Comparison of ENCODE assay signal across 8 cellular contexts in the genomic region with DNA sequence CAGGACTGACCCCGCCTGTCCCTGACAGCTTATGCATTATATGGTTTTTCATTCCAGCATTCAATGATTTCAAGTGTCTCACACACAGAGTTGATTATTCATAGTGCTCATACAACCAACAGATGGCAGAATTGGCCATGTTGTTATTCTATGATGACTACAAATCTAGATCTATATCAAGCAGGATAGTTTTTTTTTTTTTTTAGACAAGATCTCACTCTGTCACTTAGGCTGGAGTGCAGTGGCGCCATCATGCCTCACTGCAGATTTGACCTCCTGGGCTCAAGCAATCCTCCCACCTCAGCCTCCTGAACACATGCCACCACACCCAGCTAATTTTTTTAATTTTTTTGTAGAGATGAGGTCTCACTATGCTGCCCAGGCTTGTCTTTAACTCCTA. TPM values are rescaled to one million over a fixed set of nuclear protein-coding genes. Genes with fewer than 3 reads are reported as not detected.
DNase-seq lines count a peak whose midpoint lies in the region; TF ChIP-seq lines count a peak whose summit lies in the region.

No MANE protein-coding gene starts in this region.

- DNase-seq in GM13976 (ENCODE audit: low spot score) = peak; percentile 37
- peak; percentile 59 for DNase-seq in NCI-H460 (ENCODE audit: extremely low read depth, low read depth)
- peak; percentile 50 for DNase-seq in mammary epithelial cell
- DNase-seq in neural progenitor cell (ENCODE audit: low spot score) = no peak
- no peak for DNase-seq in activated CD8-positive, alpha-beta memory T cell treated with anti-CD3 and anti-CD28 coated beads for 24 hours
- no peak for DNase-seq in CD1c-positive myeloid dendritic cell (ENCODE audit: extremely low spot score)
- no peak for DNase-seq in SKM-1 treated with dmso at 0.1 percent for 144 hours (lab: John Stamatoyannopoulos, UW; ENCODE audit: unreplicated experiment)

- in situ Hi-C loops in GM13976 (cut with MboI; ENCODE audit: low sequenced_read_pairs, unreplicated experiment) (no loop called here), mammary epithelial cell (cut with MboI; ENCODE audit: low sequenced_read_pairs in 2 of 2) (loop anchor here in 1 of 2 donors (25.0 kb wide), 1 partner anchor 807 kb away; no protein-coding TSS in a partner anchor)

- WGBS in mammary epithelial cell (ENCODE audit: low coverage, missing lambda C conversion rate) = 74% methylated on average over 2 of the region's 2 CpGs

- H3K4me1 ChIP-seq in mammary epithelial cell (ENCODE audit: insufficient read depth, low read length) (no peaks in the 10 kb centered on the region), neural progenitor cell (no peaks in the 10 kb centered on the region)

- H3K9me3 ChIP-seq in mammary epithelial cell (replicated peaks; ENCODE audit: insufficient read depth, low read length) (no peaks in the 10 kb centered on the region), neural progenitor cell (ENCODE audit: low read depth) (no peaks in the 10 kb centered on the region)

- H2AFZ ChIP-seq in mammary epithelial cell (ENCODE audit: low read depth, low read length) (no peak overlapping the region), neural progenitor cell (replicated peaks) (no peak overlapping the region)

- no peaks in the 10 kb centered on the region for H3K4me1 Mint-ChIP-seq in neural progenitor cell

- H3K27ac ChIP-seq in C4-2B (no peak overlapping the region), mammary epithelial cell (ENCODE audit: insufficient read depth, low read depth, low read length) (no peak overlapping the region), neural progenitor cell (no peak overlapping the region)

- no TSS peak for BruUV-seq in mammary epithelial cell (replicated peaks; lab: Mats Ljungman, UMichigan)

- H3K4me2 ChIP-seq in mammary epithelial cell (ENCODE audit: insufficient read depth, low read depth, low read length) = no peak overlapping the region
- no peak overlapping the region for H3K4me2 ChIP-seq in neural progenitor cell

- no peak overlapping the region for H3K4me3 ChIP-seq in mammary epithelial cell (replicated peaks in 1 of 3; ENCODE audit: insufficient read depth in 1 of 3, low read depth in 2 of 3, low read length in 3 of 3)
- no peak overlapping the region for H3K4me3 ChIP-seq in neural progenitor cell

- no peaks in the 10 kb centered on the region for H3K36me3 ChIP-seq in mammary epithelial cell (ENCODE audit: insufficient read depth, low read length)
- H3K36me3 ChIP-seq in neural progenitor cell = no peaks in the 10 kb centered on the region

- dilution Hi-C loops in mammary epithelial cell (cut with HindIII; ENCODE audit: low sequenced_read_pairs) = no loop called here

- H3F3A ChIP-seq in neural progenitor cell (ENCODE audit: low read depth) = no peaks in the 10 kb centered on the region

- H3K79me2 ChIP-seq in mammary epithelial cell (ENCODE audit: insufficient read depth, low read length) (no peaks in the 10 kb centered on the region), neural progenitor cell (ENCODE audit: low read depth) (no peaks in the 10 kb centered on the region)

- TF ChIP-seq CTCF in C4-2B (conservative IDR thresholded peaks at IDR 0.05) (peak; percentile 59), GM13976 (IDR thresholded peaks at IDR 0.05; ENCODE audit: borderline replicate concordance, control extremely low read depth, extremely low read depth, insufficient read depth, missing control alignments) (no peak), mammary epithelial cell (conservative IDR thresholded peaks at IDR 0.05 in 1 of 2, IDR thresholded peaks at IDR 0.05 in 1 of 2; ENCODE audit: extremely low read depth in 1 of 2, insufficient read depth in 1 of 2, low read depth in 1 of 2, low read length in 2 of 2) (peak; percentile 44 to 55), neural progenitor cell (IDR thresholded peaks at IDR 0.05) (peak; percentile 33)

- peaks cover 10% of the 10 kb centered on the region for H3K27me3 Mint-ChIP-seq in neural progenitor cell (ENCODE audit: insufficient read depth, low read depth)

- H4K20me1 ChIP-seq in mammary epithelial cell (ENCODE audit: insufficient read depth, low read length) (no peaks in the 10 kb centered on the region), neural progenitor cell (ENCODE audit: low read depth) (no peaks in the 10 kb centered on the region)

- intact Hi-C loops in mammary epithelial cell (cut with micrococcal nuclease) = loop anchor here (1.0 to 5.0 kb wide), 2 partner anchors 207 to 332 kb away; no protein-coding TSS in a partner anchor

- H3K4me3 Mint-ChIP-seq in neural progenitor cell = no peak overlapping the region

- H3K27me3 ChIP-seq in mammary epithelial cell (ENCODE audit: insufficient read depth, low read length) = no peaks in the 10 kb centered on the region
- no peaks in the 10 kb centered on the region for H3K27me3 ChIP-seq in neural progenitor cell

- CTCF ChIA-PET in mammary epithelial cell (lab: Charles Lee; ENCODE audit: low non-redundant PET) = interaction anchor here (0.6 kb wide), 1 partner anchor 798 kb away, joined by 5 read pairs; no protein-coding TSS in a partner anchor

- no peaks in the 10 kb centered on the region for H3K36me3 Mint-ChIP-seq in neural progenitor cell

- no peak overlapping the region for H3K27ac Mint-ChIP-seq in neural progenitor cell

- no peaks in the 10 kb centered on the region for H3K9me3 Mint-ChIP-seq in neural progenitor cell

- H3K9ac ChIP-seq in mammary epithelial cell (ENCODE audit: insufficient read depth, low read length) (no peak overlapping the region), neural progenitor cell (no peak overlapping the region)

RNA-seq across cellular contexts. Expression of a gene that starts 40.1 kb away (rescaled TPM):
- 52.5 and 59.0 TPM in 2 replicates for total RNA-seq in NCI-H460 (2014; rRNA removed; shearing (Covaris generic))
- polyA plus RNA-seq in NCI-H460 (2014; cell fraction: nucleus; rRNA removed) = 29.4 and 31.7 TPM in 2 replicates
- total RNA-seq in mammary epithelial cell (10 to 100 TPM; 39.5 to 47.7 TPM), neural progenitor cell (ENCODE audit: low replicate concordance) (32.6 and 55.7 TPM in 2 replicates)
- 44.9 TPM for polyA plus RNA-seq in mammary epithelial cell
- 20.7 TPM for polyA minus RNA-seq in mammary epithelial cell

Comparison
In these comparisons a context has a peak if more than half of its experiments do, and no peak if none do; other contexts are left out.
1. DNase-seq: peak in GM13976 (single experiment), NCI-H460 (single experiment) and mammary epithelial cell (single experiment); none in neural progenitor cell (single experiment), activated CD8-positive, alpha-beta memory T cell treated with anti-CD3 and anti-CD28 coated beads for 24 hours (single experiment), CD1c-positive myeloid dendritic cell (single experiment) and SKM-1 treated with dmso at 0.1 percent for 144 hours (single experiment).